1 cellular context compared by ENCODE assay signal in the genomic region with DNA sequence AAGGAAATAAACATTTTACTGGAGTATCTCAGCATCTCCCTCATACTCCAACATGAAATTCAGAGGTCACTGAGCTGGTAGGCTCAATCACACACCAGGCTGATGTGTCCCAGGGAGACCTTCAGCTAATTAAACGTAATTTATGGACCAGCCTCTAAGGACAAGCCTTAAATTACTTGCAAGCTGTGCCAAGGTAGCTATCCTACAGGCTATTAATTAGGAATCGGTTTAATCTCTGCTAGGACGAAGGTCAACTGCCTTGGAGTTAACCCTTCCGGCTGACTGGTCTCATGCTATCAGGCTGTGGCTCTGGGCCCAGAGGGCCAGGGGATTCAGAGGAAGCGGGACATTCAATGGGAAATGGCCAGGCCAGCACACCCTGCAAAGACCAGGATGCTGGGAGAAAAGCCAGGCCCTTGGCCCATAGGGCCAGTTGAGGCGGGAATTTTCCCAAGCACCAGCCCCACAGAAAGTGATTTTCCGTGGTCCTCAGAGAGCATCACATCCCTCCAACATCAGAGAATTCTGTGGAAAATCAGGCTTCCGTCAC.
TF ChIP-seq lines count a peak whose summit lies in the region.

No MANE protein-coding gene starts in this region.

TF ChIP-seq in HepG2, 621 proteins besides CTCF, POLR2A, EP300 and RAD21:
- TF ChIP-seq RBFOX2 (IDR thresholded peaks at IDR 0.05; ENCODE audit: low read depth, low read length) (peak; percentile 27; the same call in 1 of the 2 replicates), ZNF687 (CRISPR knock-in tag; IDR thresholded peaks at IDR 0.05) (peak; percentile 17; the same call in 1 of the 2 replicates), ZNF644 (CRISPR knock-in tag; IDR thresholded peaks at IDR 0.05; ENCODE audit: low read depth) (no peak), ZNF652 (CRISPR knock-in tag; IDR thresholded peaks at IDR 0.05; ENCODE audit: borderline replicate concordance, low read depth) (0 out of 2 replicates have a peak, but pooled peaks have one; percentile 24), ZNF639 (CRISPR knock-in tag; conservative IDR thresholded peaks at IDR 0.05) (no peak)
TF ChIP-seq in HepG2: peak in this region for 3.
